ENCODE assay signal across 8 cellular contexts in genomic region chr4:153530284-153530995, GRCh38.
A peak's percentile ranks its signal among the peaks of the same experiment; 100 is the strongest.
DNase-seq lines count a peak whose midpoint lies in the region; ATAC-seq lines count a peak whose summit lies in the region.

No MANE protein-coding gene starts in this region.

- peak overlapping the region; percentile 63 for H3K4me3 Mint-ChIP-seq in activated naive CD8-positive, alpha-beta T cell treated with anti-CD3 and anti-CD28 coated beads for 36 hours
- H3K4me3 Mint-ChIP-seq in memory B cell: peak overlapping the region; percentile 60

- no peak overlapping the region for H3K4me3 ChIP-seq in aorta (ENCODE audit: low read length in 2 of 2)

- peaks cover 4 to 13% of the 10 kb centered on the region in 2 donors for H3K4me1 ChIP-seq in aorta (ENCODE audit: control insufficient read depth in 1 of 2, insufficient read depth in 2 of 2, low read length in 2 of 2)

- ATAC-seq in memory B cell (ENCODE audit: low read depth) (peak; percentile 25), aorta (ENCODE audit: low FRiP score) (peak; percentile 63), HG03432 (IDR thresholded peaks at IDR 0.05; ENCODE audit: unreplicated experiment) (no peak), GM18907 (IDR thresholded peaks at IDR 0.05; ENCODE audit: unreplicated experiment) (no peak)

- peaks cover 4% of the 10 kb centered on the region for H3K9me3 Mint-ChIP-seq in activated naive CD8-positive, alpha-beta T cell treated with anti-CD3 and anti-CD28 coated beads for 36 hours
- H3K9me3 Mint-ChIP-seq in memory B cell: no peaks in the 10 kb centered on the region

- peaks cover 84% of the 10 kb centered on the region for H3K4me1 Mint-ChIP-seq in activated naive CD8-positive, alpha-beta T cell treated with anti-CD3 and anti-CD28 coated beads for 36 hours
- peaks cover 70% of the 10 kb centered on the region for H3K4me1 Mint-ChIP-seq in memory B cell

- intact Hi-C loops in aorta (cut with DNase I): no loop called here

- H3K27me3 Mint-ChIP-seq in activated naive CD8-positive, alpha-beta T cell treated with anti-CD3 and anti-CD28 coated beads for 36 hours: no peaks in the 10 kb centered on the region
- no peaks in the 10 kb centered on the region for H3K27me3 Mint-ChIP-seq in memory B cell

- 55 to 59% methylated on average over 8 of the region's 8 CpGs for WGBS in aorta, 2 donors

- H3K27ac ChIP-seq in aorta (ENCODE audit: low read depth in 1 of 2, low read length in 2 of 2): no peak overlapping the region

- no peaks in the 10 kb centered on the region for H3K27me3 ChIP-seq in aorta (ENCODE audit: control insufficient read depth in 1 of 2, insufficient read depth in 2 of 2, low read length in 1 of 2)

- no peaks in the 10 kb centered on the region for H3K9me3 ChIP-seq in aorta (ENCODE audit: control insufficient read depth, low read length)

- no peaks in the 10 kb centered on the region for H3K36me3 ChIP-seq in aorta (ENCODE audit: control insufficient read depth in 1 of 2, insufficient read depth in 2 of 2, low read length in 1 of 2)

- peak; percentile 35 for DNase-seq in stimulated activated CD4-positive, alpha-beta T cell treated with anti-CD3 and anti-CD28 coated beads, Interleukin-1b, Interleukin-23, amount 100 ng/mL, for 48 hours
- no peak for DNase-seq in stimulated activated CD4-positive, alpha-beta T cell treated with anti-CD3 and anti-CD28 coated beads, Interleukin-2, amount 100 ng/mL, for 48 hours
- peak; percentile 46 for DNase-seq in activated naive CD8-positive, alpha-beta T cell treated with anti-CD3 and anti-CD28 coated beads for 36 hours
- DNase-seq in memory B cell (ENCODE audit: low spot score in 2 of 2) (no peak), aorta (no peak), NCI-H2029 treated with DMSO at 0.1 percent for 48 hours (lab: John Stamatoyannopoulos, UW) (no peak)

- peaks cover 43% of the 10 kb centered on the region for H3K36me3 Mint-ChIP-seq in activated naive CD8-positive, alpha-beta T cell treated with anti-CD3 and anti-CD28 coated beads for 36 hours
- H3K36me3 Mint-ChIP-seq in memory B cell: peaks cover 26% of the 10 kb centered on the region

- peak overlapping the region; percentile 99 for H3K27ac Mint-ChIP-seq in activated naive CD8-positive, alpha-beta T cell treated with anti-CD3 and anti-CD28 coated beads for 36 hours
- peak overlapping the region; percentile 95 for H3K27ac Mint-ChIP-seq in memory B cell

Comparison
In these comparisons a context has a peak if more than half of its experiments do, and no peak if none do; other contexts are left out.
1. DNase-seq: peak in stimulated activated CD4-positive, alpha-beta T cell treated with anti-CD3 and anti-CD28 coated beads, Interleukin-1b, Interleukin-23, amount 100 ng/mL, for 48 hours (single experiment) and activated naive CD8-positive, alpha-beta T cell treated with anti-CD3 and anti-CD28 coated beads for 36 hours (single experiment); none in stimulated activated CD4-positive, alpha-beta T cell treated with anti-CD3 and anti-CD28 coated beads, Interleukin-2, amount 100 ng/mL, for 48 hours (0 of 2), memory B cell (0 of 2), aorta (0 of 2) and NCI-H2029 treated with DMSO at 0.1 percent for 48 hours (single experiment).
2. ATAC-seq: peak in memory B cell (single experiment) and aorta (single experiment); none in HG03432 (single experiment) and GM18907 (single experiment).